ENCODE assay signal across 20 cellular contexts in the genomic region with DNA sequence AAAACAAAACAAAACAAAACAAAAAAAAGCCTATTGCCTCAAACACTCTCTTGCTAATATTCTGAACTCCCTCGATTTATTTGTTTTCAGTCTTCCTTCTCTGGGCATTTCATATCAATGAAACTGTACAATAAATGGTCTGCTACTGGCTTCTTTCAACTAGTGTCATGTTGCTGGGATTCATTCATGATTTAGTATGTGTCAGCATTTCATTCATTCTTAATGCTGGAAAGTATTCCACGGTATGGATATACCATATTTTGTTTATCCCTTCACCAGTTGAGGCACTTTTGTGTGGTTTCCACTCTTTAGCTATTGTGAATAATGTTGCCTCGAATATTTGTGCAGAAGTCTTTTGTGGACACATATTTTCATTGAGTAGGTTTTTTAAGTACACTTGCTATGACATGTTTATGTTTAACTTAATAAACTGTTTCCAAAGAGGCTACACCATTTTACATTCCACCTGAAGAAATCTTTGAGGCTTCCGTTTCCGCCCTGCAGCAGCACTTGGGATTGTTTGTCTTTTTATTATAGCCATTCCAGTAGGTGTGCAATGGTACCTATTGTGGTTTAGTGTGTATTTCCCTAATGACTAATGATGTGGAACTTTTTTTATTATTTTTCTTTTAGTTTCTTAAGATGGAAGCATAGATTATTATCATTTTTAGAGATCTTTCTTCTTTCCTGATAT.
DNase-seq lines count a peak whose midpoint lies in the region; ATAC-seq, FAIRE-seq and TF ChIP-seq lines count a peak whose summit lies in the region.
"Had no signal": no experiment of that assay in that cellular context is flagged by ENCODE, and none has a peak within 500 bp of the region (broad histone marks: within the 10 kb centered on the region; RNA-seq: fewer than 3 reads in every experiment).

No MANE protein-coding gene starts in this region.

- H3K9me1 ChIP-seq in K562 (ENCODE audit: control insufficient read depth, insufficient read depth, low read length), result no peaks in the 10 kb centered on the region

- H3K4me2 ChIP-seq in HepG2 (ENCODE audit: low read depth, low read length), result no peak overlapping the region
- no peak overlapping the region for H3K4me2 ChIP-seq in K562 (ENCODE audit: insufficient read depth, low read length)
- H3K4me2 ChIP-seq: GM23338 had no signal

- no peak for DNase-seq in HepG2 (ENCODE audit: low spot score)
- no peak for DNase-seq in right lobe of liver
- DNase-seq in K562 (ENCODE audit: extremely low read depth in 1 of 4, low spot score in 3 of 4), result no peak
- DNase-seq in epithelial cell of esophagus (ENCODE audit: low read depth), result peak; percentile 51
- DNase-seq in foreskin melanocyte, result no peak
- DNase-seq: 8988T; C1 segment of cervical spinal cord; Calu3; CD4-positive, alpha-beta memory T cell; COR-L47; DMS53; DMS79 treated with DMSO at 0.1 percent for 48 hours; GF-D8; H9 had no signal

- in situ Hi-C loops in HepG2 (cut with HindIII; ENCODE audit: extremely low pct_ligation_motif_present, low pct_unique_long_range_greater_than_20kb), result no loop called here
- in situ Hi-C loops in K562 (cut with MboI), result no loop called here

- FAIRE-seq in HepG2 (lab: Jason Lieb, UNC), result no peak
- no peak for FAIRE-seq in K562 (lab: Jason Lieb, UNC)
- FAIRE-seq: GM12891, GM18507 had no signal

- TF ChIP-seq RAD21 in HepG2 (CRISPR knock-in tag; IDR thresholded peaks at IDR 0.05), result no peak
- TF ChIP-seq RAD21 in K562 (CRISPR knock-in tag; conservative IDR thresholded peaks at IDR 0.05 in 1 of 2, IDR thresholded peaks at IDR 0.05 in 1 of 2), result no peak

- peaks cover 90% of the 10 kb centered on the region for H3K9me3 ChIP-seq in HepG2 (ENCODE audit: low read length)
- no peaks in the 10 kb centered on the region for H3K9me3 ChIP-seq in right lobe of liver
- H3K9me3 ChIP-seq in K562 (replicated peaks; ENCODE audit: control insufficient read depth, insufficient read depth, low read depth, low read length), result no peaks in the 10 kb centered on the region; the same call in 1 of the 2 replicates
- H3K9me3 ChIP-seq in gastroesophageal sphincter, result peaks cover 0 to 14% (median 0%) of the 10 kb centered on the region in 3 donors

- TF ChIP-seq EP300 in HepG2 (IDR thresholded peaks at IDR 0.05; ENCODE audit: low read depth in 2 of 2, low read length in 2 of 2) (no peak), HepG2 (CRISPR knock-in tag; IDR thresholded peaks at IDR 0.05; ENCODE audit: borderline replicate concordance) (no peak), K562 (IDR thresholded peaks at IDR 0.05; ENCODE audit: low read length) (no peak), gastroesophageal sphincter (IDR thresholded peaks at IDR 0.05) (no peak)

- intact Hi-C loops in HepG2 (cut with micrococcal nuclease; ENCODE audit: unreplicated experiment), result no loop called here
- intact Hi-C loops in right lobe of liver (cut with DNase I), result no loop called here
- intact Hi-C loops in K562 (cut with micrococcal nuclease), result no loop called here

- H3K27ac ChIP-seq in HepG2 (ENCODE audit: extremely low read length, insufficient read depth, low read length) (no peak overlapping the region), right lobe of liver (no peak overlapping the region), K562 (ENCODE audit: extremely low read depth, low read depth, low read length) (no peak overlapping the region), gastroesophageal sphincter (no peak overlapping the region)

- no peaks in the 10 kb centered on the region for H3K79me2 ChIP-seq in HepG2 (ENCODE audit: insufficient read depth, low read length)
- no peaks in the 10 kb centered on the region for H3K79me2 ChIP-seq in K562 (ENCODE audit: control insufficient read depth, insufficient read depth, low read length)

- ATAC-seq in HepG2 (no peak), right lobe of liver (no peak), K562 (no peak), gastroesophageal sphincter (no peak), HG03354 (IDR thresholded peaks at IDR 0.05; ENCODE audit: poor library complexity, severe bottlenecking, unreplicated experiment) (no peak)
- ATAC-seq: GM23338, HCT116 had no signal

- TF ChIP-seq CTCF in HepG2 (CRISPR knock-in tag; IDR thresholded peaks at IDR 0.05) (no peak), right lobe of liver (IDR thresholded peaks at IDR 0.05) (no peak), K562 (IDR thresholded peaks at IDR 0.05 in 2 of 3, conservative IDR thresholded peaks at IDR 0.05 in 1 of 3; ENCODE audit: insufficient read depth in 2 of 3, low read depth in 1 of 3, low read length in 3 of 3) (no peak), epithelial cell of esophagus (IDR thresholded peaks at IDR 0.05; ENCODE audit: insufficient read depth, low read depth, low read length, missing control alignments) (no peak), gastroesophageal sphincter (IDR thresholded peaks at IDR 0.05) (no peak)

- H3K27me3 ChIP-seq in HepG2 (ENCODE audit: control insufficient read depth in 1 of 2, insufficient read depth in 2 of 2, low read length in 2 of 2), result no peaks in the 10 kb centered on the region
- H3K27me3 ChIP-seq in right lobe of liver, result no peaks in the 10 kb centered on the region
- H3K27me3 ChIP-seq in K562 (ENCODE audit: control insufficient read depth in 2 of 2, insufficient read depth in 2 of 2, low read length in 2 of 2), result no peaks in the 10 kb centered on the region
- no peaks in the 10 kb centered on the region for H3K27me3 ChIP-seq in gastroesophageal sphincter

- H3K9ac ChIP-seq in HepG2 (ENCODE audit: insufficient read depth, low read depth, low read length) (no peak overlapping the region), K562 (ENCODE audit: insufficient read depth in 1 of 2, low read depth in 2 of 2, low read length in 2 of 2) (no peak overlapping the region)

- TF ChIP-seq POLR2A in HepG2 (IDR thresholded peaks at IDR 0.05; ENCODE audit: insufficient read depth in 1 of 2, low read depth in 2 of 2, low read length in 2 of 2) (no peak), right lobe of liver (IDR thresholded peaks at IDR 0.05) (no peak), K562 (conservative IDR thresholded peaks at IDR 0.05) (no peak), gastroesophageal sphincter (IDR thresholded peaks at IDR 0.05) (no peak)

- H4K20me1 ChIP-seq in HepG2 (ENCODE audit: insufficient read depth, low read length), result no peaks in the 10 kb centered on the region
- no peaks in the 10 kb centered on the region for H4K20me1 ChIP-seq in K562 (replicated peaks; ENCODE audit: control insufficient read depth, insufficient read depth, low read length)

- 4% methylated on average over 5 of the region's 5 CpGs for WGBS in HepG2 (ENCODE audit: low lambda C conversion rate)
- 50% methylated on average over 5 of the region's 5 CpGs for WGBS in right lobe of liver (ENCODE audit: insufficient coverage, low coverage, low lambda C conversion rate, missing lambda C conversion rate)
- 2% methylated on average over 5 of the region's 5 CpGs for WGBS in K562 (ENCODE audit: insufficient coverage, low coverage, missing lambda C conversion rate)
- WGBS in gastroesophageal sphincter (ENCODE audit: low coverage in 1 of 2), 2 donors, result 71 to 83% methylated on average over 5 of the region's 5 CpGs

- BruUV-seq in HepG2 (replicated peaks; lab: Mats Ljungman, UMichigan), result no TSS peak
- no TSS peak for BruUV-seq in K562 (replicated peaks; lab: Mats Ljungman, UMichigan)

- H2AFZ ChIP-seq in HepG2 (ENCODE audit: low read length) (no peak overlapping the region), K562 (ENCODE audit: low read depth, low read length) (no peak overlapping the region)
- H2AFZ ChIP-seq: GM23338 had no signal

- POLR2A ChIA-PET in HepG2 (lab: Yijun Ruan, JAX), result no interaction called here
- POLR2A ChIA-PET in K562 (lab: Yijun Ruan, JAX), result no interaction called here

- CTCF ChIA-PET in HepG2 (lab: Yijun Ruan, JAX; ENCODE audit: low intra/inter-chr PET ratio, low total read pairs), result no interaction called here
- CTCF ChIA-PET in K562 (lab: Yijun Ruan, JAX; ENCODE audit: low intra/inter-chr PET ratio), result no interaction called here

- H3K36me3 ChIP-seq in HepG2 (replicated peaks in 1 of 2; ENCODE audit: control insufficient read depth in 1 of 2, insufficient read depth in 2 of 2, low read length in 2 of 2), result no peaks in the 10 kb centered on the region
- H3K36me3 ChIP-seq in right lobe of liver, result no peaks in the 10 kb centered on the region
- H3K36me3 ChIP-seq in K562 (ENCODE audit: control insufficient read depth, insufficient read depth, low read length), result no peaks in the 10 kb centered on the region
- H3K36me3 ChIP-seq in gastroesophageal sphincter, result no peaks in the 10 kb centered on the region

- H3K4me3 ChIP-seq in HepG2 (replicated peaks in 1 of 3; ENCODE audit: insufficient read depth in 1 of 3, low read depth in 2 of 3, low read length in 3 of 3) (no peak overlapping the region), right lobe of liver (no peak overlapping the region), K562 (no peak overlapping the region), epithelial cell of esophagus (ENCODE audit: low read length) (no peak overlapping the region), gastroesophageal sphincter (no peak overlapping the region)
- H3K4me3 ChIP-seq: GM23338 had no signal

- H3K4me1 ChIP-seq in HepG2 (ENCODE audit: insufficient read depth, low read length) (no peaks in the 10 kb centered on the region), right lobe of liver (no peaks in the 10 kb centered on the region), K562 (replicated peaks in 1 of 2; ENCODE audit: control insufficient read depth in 2 of 2, insufficient read depth in 2 of 2, low read length in 2 of 2) (no peaks in the 10 kb centered on the region), gastroesophageal sphincter (peaks cover 0 to 8% (median 0%) of the 10 kb centered on the region in 3 donors)

TF ChIP-seq in HepG2, 621 proteins besides CTCF, POLR2A, EP300 and RAD21 (continues in another document):
- TF ChIP-seq MAFF (IDR thresholded peaks at IDR 0.05; ENCODE audit: low read depth, low read length), result peak; percentile 79

TF ChIP-seq in K562, 482 proteins besides CTCF, POLR2A, EP300 and RAD21:
- TF ChIP-seq ZNF316 (IDR thresholded peaks at IDR 0.05), result peak; percentile 31; the same call in 1 of the 2 replicates
- TF ChIP-seq ZC3H4 (CRISPR knock-in tag; IDR thresholded peaks at IDR 0.05; ENCODE audit: borderline replicate concordance), result no peak

Comparison
In these comparisons a context has a peak if more than half of its experiments do, and no peak if none do; other contexts are left out.
1. Of the 241 proteins assayed by ChIP-seq in both HepG2 and K562: peak only in HepG2: MAFF and MAFK; only in K562: none; in both: none; in neither: 239.